ENCODE assay signal across 13 cellular contexts in the genomic region with DNA sequence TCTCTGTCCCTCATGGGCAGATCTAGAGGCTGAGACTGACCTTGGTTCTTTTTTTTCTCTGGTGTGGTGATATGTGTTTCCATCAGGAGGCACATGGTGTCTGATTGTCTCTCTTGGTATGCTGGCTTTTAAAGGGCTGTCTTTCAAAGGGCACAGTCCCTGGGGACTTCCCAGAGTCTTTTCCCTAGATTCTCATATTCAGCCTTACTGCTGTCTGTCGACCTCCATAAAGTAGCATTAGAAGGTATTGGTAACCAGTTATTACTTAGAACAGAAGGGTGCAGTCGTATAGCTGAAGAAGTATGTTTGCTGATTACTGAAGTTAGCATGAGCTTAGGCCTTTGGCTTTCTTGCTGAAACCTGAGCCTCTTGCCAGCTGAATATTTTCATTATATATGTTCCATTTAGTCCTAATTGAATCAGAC.
A peak's percentile ranks its signal among the peaks of the same experiment; 100 is the strongest.
DNase-seq lines count a peak whose midpoint lies in the region; ATAC-seq and TF ChIP-seq lines count a peak whose summit lies in the region.
"Had no signal": no experiment of that assay in that cellular context is flagged by ENCODE, and none has a peak within 500 bp of the region (broad histone marks: within the 10 kb centered on the region; RNA-seq: fewer than 3 reads in every experiment).

No MANE protein-coding gene starts in this region.

- ATAC-seq in WTC11 = 0 out of 2 replicates have a peak, but pooled peaks have one; percentile 20
- no peak for ATAC-seq in activated T-cell treated with anti-CD3 and anti-CD28 coated beads, Interleukin-2, amount 50 U/mL, for 72 hours (replicated peaks in 1 of 2)

- no peaks in the 10 kb centered on the region for H3K9me3 ChIP-seq in HEK293 (ENCODE audit: control insufficient read depth, insufficient read depth, low read depth, low read length)

- H3K4me1 ChIP-seq in HEK293 (ENCODE audit: control insufficient read depth, insufficient read depth, low read length) = 0 out of 2 replicates have a peak, but pooled peaks cover 6% of the 10 kb centered on the region

- H3K27me3 Mint-ChIP-seq in WTC11 (ENCODE audit: low read depth) = no peaks in the 10 kb centered on the region
- H3K27me3 Mint-ChIP-seq in glutamatergic neuron (ENCODE audit: unreplicated experiment) = no peaks in the 10 kb centered on the region
- H3K27me3 Mint-ChIP-seq in activated T-cell treated with anti-CD3 and anti-CD28 coated beads, Interleukin-2, amount 50 U/mL, for 72 hours (ENCODE audit: low read depth) = no peaks in the 10 kb centered on the region
- H3K27me3 Mint-ChIP-seq: activated CD4-positive, alpha-beta memory T cell treated with anti-CD3 and anti-CD28 coated beads for 36 hours; activated naive CD4-positive, alpha-beta T cell treated with anti-CD3 and anti-CD28 coated beads, Interleukin-2, amount 50 U/mL, for 24 hours had no signal

- H3K36me3 Mint-ChIP-seq in WTC11 = no peaks in the 10 kb centered on the region
- H3K36me3 Mint-ChIP-seq in glutamatergic neuron (ENCODE audit: unreplicated experiment) = no peaks in the 10 kb centered on the region
- no peaks in the 10 kb centered on the region for H3K36me3 Mint-ChIP-seq in activated T-cell treated with anti-CD3 and anti-CD28 coated beads, Interleukin-2, amount 50 U/mL, for 72 hours (ENCODE audit: insufficient read depth in 2 of 2)
- H3K36me3 Mint-ChIP-seq: activated CD4-positive, alpha-beta memory T cell treated with anti-CD3 and anti-CD28 coated beads for 36 hours had no signal

- POLR2A ChIA-PET in HEK293 (lab: Yijun Ruan, JAX) = no interaction called here
- POLR2A ChIA-PET in WTC11 (lab: Charles Lee) = interaction anchor here (0.5 kb wide), 1 partner anchor 421 kb away, joined by 3 read pairs; no protein-coding TSS in a partner anchor

- H3K4me1 Mint-ChIP-seq in WTC11 (peaks cover 12% of the 10 kb centered on the region), glutamatergic neuron (ENCODE audit: low read depth, unreplicated experiment) (peaks cover 25% of the 10 kb centered on the region)
- H3K4me1 Mint-ChIP-seq in activated T-cell treated with anti-CD3 and anti-CD28 coated beads, Interleukin-2, amount 50 U/mL, for 72 hours (ENCODE audit: low read depth) = peaks cover 5% of the 10 kb centered on the region

- CTCF ChIA-PET in HEK293 (lab: Yijun Ruan, JAX) (no interaction called here), WTC11 (lab: Charles Lee) (interaction anchor here (0.9 to 2.4 kb wide), 2 partner anchors 37 to 97 kb away, joined by 3 to 9 read pairs; no protein-coding TSS in a partner anchor)

- no peak for DNase-seq in WTC11 (ENCODE audit: low spot score)
- no peak for DNase-seq in glutamatergic neuron
- DNase-seq in retina = peak; percentile 38
- DNase-seq in GM10266 (ENCODE audit: extremely low spot score) = no peak
- no peak for DNase-seq in SHP77 (lab: John Stamatoyannopoulos, UW)
- DNase-seq in LoVo (ENCODE audit: low spot score) = no peak
- no peak for DNase-seq in activated T-cell treated with anti-CD3 and anti-CD28 coated beads, Interleukin-2, amount 50 U/mL, for 72 hours
- DNase-seq: activated CD4-positive, alpha-beta memory T cell treated with anti-CD3 and anti-CD28 coated beads for 36 hours; effector CD8-positive, alpha-beta T cell; stimulated activated CD4-positive, alpha-beta T cell treated with anti-CD3 and anti-CD28 coated beads, Interleukin-12 subunit alpha, Interleukin-12 subunit beta, amount 100 ng/mL, for 4 hours; stimulated activated CD8-positive, alpha-beta memory T cell treated with anti-CD3 and anti-CD28 coated beads, Interleukin-4, amount 100 ng/mL, for 48 hours had no signal

- TF ChIP-seq CTCF in HEK293 (tag by site-specific recombination; IDR thresholded peaks at IDR 0.05) (no peak), WTC11 (IDR thresholded peaks at IDR 0.05) (no peak), glutamatergic neuron (IDR thresholded peaks at IDR 0.05; ENCODE audit: partially characterized antibody, unreplicated experiment) (no peak), GM10266 (IDR thresholded peaks at IDR 0.05; ENCODE audit: control insufficient read depth, insufficient read depth, low read depth, missing control alignments) (no peak)

- H3K27ac Mint-ChIP-seq in WTC11 = 0 out of 2 replicates have a peak overlapping the region, but pooled peaks have one; percentile 84
- peak overlapping the region; percentile 72 for H3K27ac Mint-ChIP-seq in glutamatergic neuron (ENCODE audit: unreplicated experiment)
- no peak overlapping the region for H3K27ac Mint-ChIP-seq in activated T-cell treated with anti-CD3 and anti-CD28 coated beads, Interleukin-2, amount 50 U/mL, for 72 hours
- H3K27ac Mint-ChIP-seq: activated CD4-positive, alpha-beta memory T cell treated with anti-CD3 and anti-CD28 coated beads for 36 hours had no signal

- H3K4me3 ChIP-seq in HEK293 (ENCODE audit: low read depth, low read length) = no peak overlapping the region

- H3K4me3 Mint-ChIP-seq in WTC11 = no peak overlapping the region
- no peak overlapping the region for H3K4me3 Mint-ChIP-seq in glutamatergic neuron (ENCODE audit: unreplicated experiment)
- no peak overlapping the region for H3K4me3 Mint-ChIP-seq in activated T-cell treated with anti-CD3 and anti-CD28 coated beads, Interleukin-2, amount 50 U/mL, for 72 hours
- H3K4me3 Mint-ChIP-seq: activated CD4-positive, alpha-beta memory T cell treated with anti-CD3 and anti-CD28 coated beads for 36 hours; activated naive CD4-positive, alpha-beta T cell treated with anti-CD3 and anti-CD28 coated beads, Interleukin-2, amount 50 U/mL, for 24 hours had no signal

- H3K36me3 ChIP-seq in HEK293 (ENCODE audit: control insufficient read depth in 2 of 2, insufficient read depth in 1 of 2, low read length in 2 of 2) = no peaks in the 10 kb centered on the region; a peak in 1 of 3 replicates

- H3K27ac ChIP-seq in HEK293 (ENCODE audit: extremely low read depth, low read depth, low read length) = no peak overlapping the region

- H3K9me3 Mint-ChIP-seq in WTC11 (no peaks in the 10 kb centered on the region), glutamatergic neuron (ENCODE audit: unreplicated experiment) (peaks cover 1% of the 10 kb centered on the region)
- H3K9me3 Mint-ChIP-seq in activated T-cell treated with anti-CD3 and anti-CD28 coated beads, Interleukin-2, amount 50 U/mL, for 72 hours = no peaks in the 10 kb centered on the region
- H3K9me3 Mint-ChIP-seq: activated CD4-positive, alpha-beta memory T cell treated with anti-CD3 and anti-CD28 coated beads for 36 hours; activated naive CD4-positive, alpha-beta T cell treated with anti-CD3 and anti-CD28 coated beads, Interleukin-2, amount 50 U/mL, for 24 hours had no signal

TF ChIP-seq in HEK293, 187 proteins besides CTCF, POLR2A, EP300 and RAD21:
- TF ChIP-seq ZNF768 (tag by site-specific recombination; IDR thresholded peaks at IDR 0.05) = no peak
- peak; percentile 53 for TF ChIP-seq SP7 (tag by site-specific recombination; IDR thresholded peaks at IDR 0.05)
- TF ChIP-seq ZFP3 (tag by site-specific recombination; IDR thresholded peaks at IDR 0.05; ENCODE audit: low read depth) = no peak

TF ChIP-seq in WTC11, 78 proteins besides CTCF, POLR2A, EP300 and RAD21:
- TF ChIP-seq, protein P1, sequence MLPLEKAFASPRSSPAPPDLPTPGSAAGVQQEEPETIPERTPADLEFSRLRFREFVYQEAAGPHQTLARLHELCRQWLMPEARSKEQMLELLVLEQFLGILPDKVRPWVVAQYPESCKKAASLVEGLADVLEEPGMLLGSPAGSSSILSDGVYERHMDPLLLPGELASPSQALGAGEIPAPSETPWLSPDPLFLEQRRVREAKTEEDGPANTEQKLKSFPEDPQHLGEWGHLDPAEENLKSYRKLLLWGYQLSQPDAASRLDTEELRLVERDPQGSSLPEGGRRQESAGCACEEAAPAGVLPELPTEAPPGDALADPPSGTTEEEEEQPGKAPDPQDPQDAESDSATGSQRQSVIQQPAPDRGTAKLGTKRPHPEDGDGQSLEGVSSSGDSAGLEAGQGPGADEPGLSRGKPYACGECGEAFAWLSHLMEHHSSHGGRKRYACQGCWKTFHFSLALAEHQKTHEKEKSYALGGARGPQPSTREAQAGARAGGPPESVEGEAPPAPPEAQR (CRISPR knock-in tag; IDR thresholded peaks at IDR 0.05) = no peak
TF ChIP-seq in WTC11: peak in this region for 0.
